Comparison of ENCODE assay signal across 8 cellular contexts in the genomic region with DNA sequence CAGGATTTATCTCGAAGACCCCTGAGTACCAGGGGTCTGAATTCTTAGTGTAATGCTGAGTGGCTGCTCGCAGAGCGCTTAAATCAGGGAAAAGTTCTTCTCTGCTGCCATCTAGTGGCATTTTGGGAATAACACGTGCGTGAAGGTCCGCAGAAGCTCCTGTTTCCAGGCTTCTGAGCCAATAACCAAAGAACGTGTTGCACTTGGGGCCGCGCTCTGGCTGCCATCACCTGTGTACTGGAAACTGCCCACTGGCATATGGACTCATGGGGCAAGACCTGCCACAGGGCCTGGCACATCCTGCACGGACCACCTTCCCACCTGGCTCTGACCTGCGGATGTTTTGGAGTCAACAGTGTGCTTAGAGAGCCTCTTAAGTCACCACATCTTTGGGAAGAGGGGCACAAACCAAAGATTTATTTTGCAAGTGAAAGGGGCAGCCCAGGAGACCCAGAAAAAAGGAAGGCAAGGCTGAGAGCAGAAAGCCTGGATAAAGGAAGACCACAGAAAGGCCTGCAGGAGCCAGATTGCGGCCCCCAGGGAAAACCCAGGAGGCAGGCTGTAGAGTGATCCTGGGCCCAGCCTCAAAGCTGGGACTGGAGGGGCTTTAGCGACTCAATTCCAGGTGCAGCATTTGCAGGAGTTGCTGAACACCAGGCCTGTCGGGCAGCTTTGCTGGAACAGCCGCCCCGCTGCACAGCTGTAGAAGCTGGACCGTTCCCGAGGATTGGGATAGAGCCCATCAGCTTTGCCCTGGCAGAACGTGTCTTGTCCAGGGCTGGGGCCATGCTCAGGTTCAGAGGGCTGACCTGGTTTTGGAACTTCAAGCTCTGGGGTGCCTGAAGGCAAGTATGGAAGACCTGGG. TPM values are rescaled to one million over a fixed set of nuclear protein-coding genes. Genes with fewer than 3 reads are reported as not detected.
DNase-seq lines count a peak whose midpoint lies in the region; ATAC-seq and TF ChIP-seq lines count a peak whose summit lies in the region.

No MANE protein-coding gene starts in this region.

- peak; percentile 65 for TF ChIP-seq CTCF in AG04450 (IDR thresholded peaks at IDR 0.05; ENCODE audit: low read depth, low read length)

- H2AFZ ChIP-seq in GM23248: no peak overlapping the region

- H4K20me1 ChIP-seq in GM23248 (ENCODE audit: insufficient read depth): no peaks in the 10 kb centered on the region

- H3K79me2 ChIP-seq in GM23248 (ENCODE audit: insufficient read depth): no peaks in the 10 kb centered on the region

- H3K27ac ChIP-seq in AG04450 (ENCODE audit: low read depth, low read length) (no peak overlapping the region), GM23248 (no peak overlapping the region)

- intact Hi-C loops in left colon (cut with DNase I, micrococcal nuclease): loop anchor here (5.0 kb wide), 2 partner anchors 99 to 179 kb away; no protein-coding TSS in a partner anchor

- no peak overlapping the region for H3K9ac ChIP-seq in GM23248

- in situ Hi-C loops in GM23248 (cut with MboI): loop anchor here (10.0 kb wide), 1 partner anchor 102 kb away; no protein-coding TSS in a partner anchor

- CTCF ChIA-PET in AG04450 (lab: Charles Lee): interaction anchor here (0.6 to 9.0 kb wide), 22 partner anchors 12 to 180 kb away, joined by 3 to 253 read pairs (median 5); a partner anchor contains a TSS

- H3K4me1 ChIP-seq in GM23248 (ENCODE audit: insufficient read depth): no peaks in the 10 kb centered on the region

- 29% methylated on average over 19 of the region's 19 CpGs for WGBS in GM23248 (ENCODE audit: low coverage in 1 of 2, low lambda C conversion rate in 2 of 2, missing lambda C conversion rate in 2 of 2), 2 experiments

- no peaks in the 10 kb centered on the region for H3F3A ChIP-seq in GM23248 (ENCODE audit: insufficient read depth)

- H3K27me3 ChIP-seq in AG04450 (ENCODE audit: control insufficient read depth, insufficient read depth, low read length) (peaks cover 42% of the 10 kb centered on the region), GM23248 (replicated peaks; ENCODE audit: insufficient read depth) (peaks cover 8% of the 10 kb centered on the region; the same call in 1 of the 2 replicates)

- H3K4me3 ChIP-seq in AG04450 (ENCODE audit: low read depth, low read length) (no peak overlapping the region), GM23248 (no peak overlapping the region)

- ATAC-seq in left colon (peak; percentile 72), HG02852 (IDR thresholded peaks at IDR 0.05; ENCODE audit: unreplicated experiment) (no peak)

- no peak overlapping the region for H3K4me2 ChIP-seq in GM23248 (ENCODE audit: unreplicated experiment)

- POLR2A ChIA-PET in AG04450 (lab: Yijun Ruan, JAX): interaction anchor here (0.6 to 1.0 kb wide), 2 partner anchors 89 to 99 kb away, joined by 3 to 4 read pairs; no protein-coding TSS in a partner anchor

- peak; percentile 33 for DNase-seq in AG04450 (ENCODE audit: low read depth, low spot score)
- peak; percentile 71 for DNase-seq in GM23248
- peak; percentile 31 for DNase-seq in NCI-H226
- peak; percentile 46 for DNase-seq in activated CD4-positive, CD25-positive, alpha-beta regulatory T cell treated with anti-CD3 and anti-CD28 coated beads, Interleukin-2, amount 50 U/mL, for 72 hours
- DNase-seq in cerebellum (ENCODE audit: low spot score): peak; percentile 81
- peak in 1 of 2 donors; percentile 39 for DNase-seq in left colon
- DNase-seq in stimulated activated CD4-positive, alpha-beta T cell treated with anti-CD3 and anti-CD28 coated beads, Interleukin-4, amount 100 ng/mL, for 48 hours (ENCODE audit: low read depth in 2 of 2): peak; percentile 32 to 42

- no peaks in the 10 kb centered on the region for H3K9me2 ChIP-seq in GM23248 (ENCODE audit: insufficient read depth)

- no peaks in the 10 kb centered on the region for H3K36me3 ChIP-seq in GM23248 (ENCODE audit: low read depth)

- H3K9me3 ChIP-seq in AG04450 (ENCODE audit: control insufficient read depth, insufficient read depth, low read length): no peaks in the 10 kb centered on the region
- no peaks in the 10 kb centered on the region for H3K9me3 ChIP-seq in GM23248 (ENCODE audit: low read depth)

RNA-seq across cellular contexts. Expression of a gene that starts 13.0 kb away (rescaled TPM):
- polyA plus RNA-seq in AG04450 (2011; rRNA removed) (not detected in 2 replicates), GM23248 (2016; fragmentation: Nextera tagmentation; extraction: Ambion mirVana) (not detected in 2 replicates)
- not detected in 2 replicates for polyA minus RNA-seq in AG04450 (2011; rRNA and poly(A)+ RNA removed)
- total RNA-seq in GM23248 (2014; rRNA removed; shearing (Covaris generic)): not detected in 2 replicates
- total RNA-seq in cerebellum (1.5 TPM), left colon (under 1 TPM in 1 of 2 donors, not detected in 1; 0.40 TPM)

RNA-seq across cellular contexts. Expression of a gene that starts 30.0 kb away (rescaled TPM):
- polyA plus RNA-seq in AG04450 (2011; rRNA removed) (6.4 and 8.9 TPM in 2 replicates), GM23248 (2016; fragmentation: Nextera tagmentation; extraction: Ambion mirVana) (0.23 TPM in 1 of 2 replicates, not detected in the other)
- polyA minus RNA-seq in AG04450 (2011; rRNA and poly(A)+ RNA removed): 2.3 and 3.4 TPM in 2 replicates
- 0.22 and 0.63 TPM in 2 replicates for total RNA-seq in GM23248 (2014; rRNA removed; shearing (Covaris generic))
- total RNA-seq in cerebellum (0.18 TPM), left colon (1 to 10 TPM in 1 of 2 donors, under 1 TPM in 1; 0.67 to 3.0 TPM)

RNA-seq across cellular contexts. Expression of a gene that starts 40.9 kb away (rescaled TPM):
- polyA plus RNA-seq in AG04450 (2011; rRNA removed) (0.04 and 0.09 TPM in 2 replicates), GM23248 (2016; fragmentation: Nextera tagmentation; extraction: Ambion mirVana) (0.34 and 0.89 TPM in 2 replicates)
- 0.13 TPM in 1 of 2 replicates, not detected in the other for polyA minus RNA-seq in AG04450 (2011; rRNA and poly(A)+ RNA removed)
- 0.11 and 1.4 TPM in 2 replicates for total RNA-seq in GM23248 (2014; rRNA removed; shearing (Covaris generic))
- total RNA-seq in cerebellum (not detected), left colon (not detected)
